Comparison of ENCODE assay signal across 9 cellular contexts in genomic region chr13:40629678-40630384, GRCh38. TPM values are rescaled to one million over a fixed set of nuclear protein-coding genes. Genes with fewer than 3 reads are reported as not detected.
DNase-seq lines count a peak whose midpoint lies in the region; ATAC-seq and TF ChIP-seq lines count a peak whose summit lies in the region.
"Had no signal": no experiment of that assay in that cellular context is flagged by ENCODE, and none has a peak within 500 bp of the region (broad histone marks: within the 10 kb centered on the region; RNA-seq: fewer than 3 reads in every experiment).

No MANE protein-coding gene starts in this region.

- no CpG with 5 or more reads among the region's 3 CpGs for WGBS in neuronal stem cell (ENCODE audit: extremely low coverage in 2 of 2, insufficient read length in 2 of 2, insufficient replicate concordance in 1 of 2), 2 donors

- no peak overlapping the region for H3K9ac ChIP-seq in neuronal stem cell (ENCODE audit: low read depth, low read length, poor library complexity)

- H3K27ac ChIP-seq in neuronal stem cell (replicated peaks; ENCODE audit: low read length), result no peak overlapping the region
- H3K27ac ChIP-seq: SK-N-MC had no signal

- no peak overlapping the region for H2AFZ ChIP-seq in neuronal stem cell (ENCODE audit: low read length)

- H3K27me3 ChIP-seq in neuronal stem cell (ENCODE audit: control insufficient read depth in 3 of 3, insufficient read depth in 3 of 3, low read depth in 1 of 3, low read length in 3 of 3), result no peaks in the 10 kb centered on the region

- no peaks in the 10 kb centered on the region for H3K9me3 ChIP-seq in neuronal stem cell (replicated peaks in 1 of 2; ENCODE audit: control insufficient read depth in 2 of 2, insufficient read depth in 1 of 2, low read depth in 1 of 2, low read length in 2 of 2)

- H3K4ac ChIP-seq in neuronal stem cell (ENCODE audit: low read length), result no peak overlapping the region

- no peak overlapping the region for H3K14ac ChIP-seq in neuronal stem cell (ENCODE audit: low read length)

- no peak overlapping the region for H3K4me3 ChIP-seq in neuronal stem cell (ENCODE audit: low read length in 2 of 2)
- H3K4me3 ChIP-seq: SK-N-MC had no signal

- no peak overlapping the region for H2AK5ac ChIP-seq in neuronal stem cell (ENCODE audit: low read depth, low read length)

- H2BK12ac ChIP-seq in neuronal stem cell (ENCODE audit: low read length), result no peak overlapping the region

- H4K8ac ChIP-seq in neuronal stem cell (ENCODE audit: low read depth, low read length), result no peak overlapping the region

- H3K36me3 ChIP-seq in neuronal stem cell (replicated peaks in 1 of 2; ENCODE audit: control insufficient read depth in 2 of 2, insufficient read depth in 2 of 2, low read length in 2 of 2), result peaks cover 0 to 14% of the 10 kb centered on the region in 2 donors

- peaks cover 2% of the 10 kb centered on the region for H3K79me1 ChIP-seq in neuronal stem cell (ENCODE audit: low read depth, low read length)

- ATAC-seq in GM21515 (IDR thresholded peaks at IDR 0.05; ENCODE audit: unreplicated experiment) (peak; percentile 79), HG03460 (IDR thresholded peaks at IDR 0.05; ENCODE audit: unreplicated experiment) (peak; percentile 67)

- no peak overlapping the region for H2BK120ac ChIP-seq in neuronal stem cell (ENCODE audit: low read depth, low read length)

- H2BK15ac ChIP-seq in neuronal stem cell (ENCODE audit: low read length), result no peak overlapping the region

- peak; percentile 48 for DNase-seq in GM13976 (ENCODE audit: low spot score)
- peak; percentile 60 for DNase-seq in left kidney (ENCODE audit: low read depth, low spot score)
- no peak for DNase-seq in C1 segment of cervical spinal cord (lab: John Stamatoyannopoulos, UW)
- no peak for DNase-seq in NCI-H510A (lab: John Stamatoyannopoulos, UW)
- DNase-seq in NCI-H1092 treated with DMSO at 0.1 percent for 48 hours (lab: John Stamatoyannopoulos, UW), result no peak
- DNase-seq in neuronal stem cell (ENCODE audit: low spot score), result no peak

- H3K18ac ChIP-seq in neuronal stem cell (ENCODE audit: low read length), result no peak overlapping the region

- H3K4me2 ChIP-seq in neuronal stem cell (ENCODE audit: insufficient read depth, low read length, poor library complexity, severe bottlenecking), result no peak overlapping the region

- H2BK5ac ChIP-seq in neuronal stem cell (ENCODE audit: low read length), result no peak overlapping the region

- no peak for TF ChIP-seq CTCF in GM13976 (IDR thresholded peaks at IDR 0.05; ENCODE audit: borderline replicate concordance, control extremely low read depth, extremely low read depth, insufficient read depth, missing control alignments)

- no peaks in the 10 kb centered on the region for H3K4me1 ChIP-seq in neuronal stem cell (ENCODE audit: control insufficient read depth in 2 of 2, insufficient read depth in 1 of 2, low read depth in 1 of 2, low read length in 2 of 2)

- in situ Hi-C loops in GM13976 (cut with MboI; ENCODE audit: low sequenced_read_pairs, unreplicated experiment), result no loop called here

- no peak overlapping the region for H3K23ac ChIP-seq in neuronal stem cell (ENCODE audit: low read depth, low read length, poor library complexity)

- H4K91ac ChIP-seq in neuronal stem cell (ENCODE audit: low read depth, low read length, poor library complexity), result no peak overlapping the region

RNA-seq across cellular contexts. Expression of gene FOXO1, which starts 36.6 kb away (rescaled TPM):
- polyA plus RNA-seq in neuronal stem cell (2013, experiment 1 of 2), result 4.0 TPM
- polyA plus RNA-seq in neuronal stem cell (2013, experiment 2 of 2), result 4.4 TPM

Comparison
In these comparisons a context has a peak if more than half of its experiments do, and no peak if none do; other contexts are left out.
1. DNase-seq: peak in GM13976 (single experiment) and left kidney (single experiment); none in C1 segment of cervical spinal cord (0 of 14), NCI-H510A (single experiment), NCI-H1092 treated with DMSO at 0.1 percent for 48 hours (single experiment) and neuronal stem cell (single experiment).